In the genomic region with DNA sequence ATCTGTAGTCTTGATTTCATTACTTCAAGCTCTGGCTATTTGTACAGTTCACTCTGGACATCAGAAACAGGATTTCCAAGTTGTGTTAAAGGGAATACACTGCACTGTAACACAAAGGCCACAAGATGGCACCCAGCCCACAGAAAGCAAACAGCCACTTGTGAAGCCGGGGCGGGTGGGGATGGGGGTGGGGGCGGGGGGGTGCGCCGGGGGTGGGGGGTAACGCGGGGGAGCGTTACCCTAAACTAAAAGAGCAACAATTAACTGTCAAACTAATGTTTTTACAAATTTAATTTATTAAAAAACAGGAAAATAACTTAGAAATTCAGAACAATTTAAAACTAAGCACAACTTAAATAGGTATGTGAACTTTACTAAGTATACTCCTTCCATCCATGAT, we compare ENCODE assay signal across 8 cellular contexts. TPM values are rescaled to one million over a fixed set of nuclear protein-coding genes. Genes with fewer than 3 reads are reported as not detected.
DNase-seq lines count a peak whose midpoint lies in the region; ATAC-seq and TF ChIP-seq lines count a peak whose summit lies in the region.

No MANE protein-coding gene starts in this region.

- TF ChIP-seq CTCF in prostate gland (IDR thresholded peaks at IDR 0.05), result peak in 3 of 4 experiments; percentile 17 to 38 (median 30)

- H3K36me3 ChIP-seq in NT2/D1 (ENCODE audit: insufficient read depth, insufficient read length, low read length), result peaks cover 3% of the 10 kb centered on the region
- no peaks in the 10 kb centered on the region for H3K36me3 ChIP-seq in prostate gland

- no peaks in the 10 kb centered on the region for H3K27me3 Mint-ChIP-seq in activated naive CD4-positive, alpha-beta T cell treated with anti-CD3 and anti-CD28 coated beads for 36 hours (ENCODE audit: low read depth)

- H3K9me3 ChIP-seq in NT2/D1 (ENCODE audit: insufficient read depth, low read length) (no peaks in the 10 kb centered on the region), prostate gland (no peaks in the 10 kb centered on the region)

- ATAC-seq in HG03095 (IDR thresholded peaks at IDR 0.05; ENCODE audit: unreplicated experiment) (peak; percentile 70), Right ventricle myocardium superior (ENCODE audit: poor library complexity) (peak; percentile 64)

- intact Hi-C loops in activated naive CD4-positive, alpha-beta T cell treated with anti-CD3 and anti-CD28 coated beads for 36 hours (cut with micrococcal nuclease), result loop anchor here (1.0 kb wide), 1 partner anchor 208 kb away; no protein-coding TSS in a partner anchor
- intact Hi-C loops in Right ventricle myocardium superior (cut with DNase I) (loop anchor here (10.0 kb wide), 1 partner anchor 210 kb away; the partner anchor contains the start of genes APOO and CXorf58), prostate gland (cut with DNase I) (loop anchor here (5.0 kb wide), 2 partner anchors 88 to 208 kb away; partner anchors contain the start of gene SAT1)

- 7% methylated on average over 8 of the region's 8 CpGs for WGBS in prostate gland

- H3K27ac ChIP-seq in prostate gland, result no peak overlapping the region

- peaks cover 3% of the 10 kb centered on the region for H3K4me1 Mint-ChIP-seq in activated naive CD4-positive, alpha-beta T cell treated with anti-CD3 and anti-CD28 coated beads for 36 hours (ENCODE audit: low read depth)

- H3K4me1 ChIP-seq in NT2/D1 (ENCODE audit: insufficient read depth, insufficient read length) (no peaks in the 10 kb centered on the region), prostate gland (replicated peaks) (no peaks in the 10 kb centered on the region)

- no peak overlapping the region for H3K27ac Mint-ChIP-seq in activated naive CD4-positive, alpha-beta T cell treated with anti-CD3 and anti-CD28 coated beads for 36 hours

- no peaks in the 10 kb centered on the region for H3K36me3 Mint-ChIP-seq in activated naive CD4-positive, alpha-beta T cell treated with anti-CD3 and anti-CD28 coated beads for 36 hours (ENCODE audit: low read depth)

- CTCF ChIA-PET in activated naive CD4-positive, alpha-beta T cell treated with anti-CD3 and anti-CD28 coated beads for 36 hours (lab: Charles Lee), result interaction anchor here (0.7 to 5.8 kb wide), 2 partner anchors 62 to 208 kb away, joined by 3 to 62 read pairs; no protein-coding TSS in a partner anchor

- H3K27me3 ChIP-seq in NT2/D1 (ENCODE audit: insufficient read depth, insufficient read length) (no peaks in the 10 kb centered on the region), prostate gland (replicated peaks; ENCODE audit: insufficient read depth) (no peaks in the 10 kb centered on the region)

- no peak overlapping the region for H3K4me3 Mint-ChIP-seq in activated naive CD4-positive, alpha-beta T cell treated with anti-CD3 and anti-CD28 coated beads for 36 hours

- DNase-seq in activated CD4-positive, CD25-positive, alpha-beta regulatory T cell (lab: John Stamatoyannopoulos, UW), result peak; percentile 0 to 8 (median 4)
- DNase-seq in activated CD4-positive, CD25-positive, alpha-beta regulatory T cell treated with anti-CD3 and anti-CD28 coated beads, Interleukin-2, amount 50 U/mL, for 72 hours, result no peak
- DNase-seq in NT2/D1 (ENCODE audit: low read depth, low spot score), result peak; percentile 23
- DNase-seq in activated naive CD4-positive, alpha-beta T cell treated with anti-CD3 and anti-CD28 coated beads for 36 hours, result peak; percentile 55
- DNase-seq in Right ventricle myocardium superior, result peak; percentile 54
- peak; percentile 46 for DNase-seq in prostate gland (ENCODE audit: low spot score)
- DNase-seq in NCI-H187 (lab: John Stamatoyannopoulos, UW), result no peak

- peak overlapping the region; percentile 56 for H3K9ac ChIP-seq in NT2/D1 (ENCODE audit: insufficient read length, low read depth)

- no peak for TF ChIP-seq POLR2A in prostate gland (IDR thresholded peaks at IDR 0.05)

- no peaks in the 10 kb centered on the region for H3K9me3 Mint-ChIP-seq in activated naive CD4-positive, alpha-beta T cell treated with anti-CD3 and anti-CD28 coated beads for 36 hours

- H3K4me3 ChIP-seq in NT2/D1 (ENCODE audit: insufficient read length, low read depth) (no peak overlapping the region), prostate gland (no peak overlapping the region)

RNA-seq across cellular contexts. Expression of gene PRDX4, which starts 27.3 kb away (rescaled TPM):
- 10 to 100 TPM; 39.6 to 40.0 TPM for total RNA-seq in activated naive CD4-positive, alpha-beta T cell treated with anti-CD3 and anti-CD28 coated beads for 36 hours
- total RNA-seq in Right ventricle myocardium superior (44.9 TPM), prostate gland (100 to 1,000 TPM; 193 to 200 TPM)

RNA-seq across cellular contexts. Expression of gene ACOT9, which starts 48.5 kb away (rescaled TPM):
- total RNA-seq in activated naive CD4-positive, alpha-beta T cell treated with anti-CD3 and anti-CD28 coated beads for 36 hours, result 10 to 100 TPM; 46.8 to 49.7 TPM
- total RNA-seq in Right ventricle myocardium superior (44.5 TPM), prostate gland (10 to 100 TPM; 19.6 to 31.5 TPM)

Comparison
In these comparisons a context has a peak if more than half of its experiments do, and no peak if none do; other contexts are left out.
1. DNase-seq: peak in activated CD4-positive, CD25-positive, alpha-beta regulatory T cell (4 of 4), NT2/D1 (single experiment), activated naive CD4-positive, alpha-beta T cell treated with anti-CD3 and anti-CD28 coated beads for 36 hours (single experiment), Right ventricle myocardium superior (single experiment) and prostate gland (single experiment); none in activated CD4-positive, CD25-positive, alpha-beta regulatory T cell treated with anti-CD3 and anti-CD28 coated beads, Interleukin-2, amount 50 U/mL, for 72 hours (single experiment) and NCI-H187 (0 of 2).